In the genomic region with DNA sequence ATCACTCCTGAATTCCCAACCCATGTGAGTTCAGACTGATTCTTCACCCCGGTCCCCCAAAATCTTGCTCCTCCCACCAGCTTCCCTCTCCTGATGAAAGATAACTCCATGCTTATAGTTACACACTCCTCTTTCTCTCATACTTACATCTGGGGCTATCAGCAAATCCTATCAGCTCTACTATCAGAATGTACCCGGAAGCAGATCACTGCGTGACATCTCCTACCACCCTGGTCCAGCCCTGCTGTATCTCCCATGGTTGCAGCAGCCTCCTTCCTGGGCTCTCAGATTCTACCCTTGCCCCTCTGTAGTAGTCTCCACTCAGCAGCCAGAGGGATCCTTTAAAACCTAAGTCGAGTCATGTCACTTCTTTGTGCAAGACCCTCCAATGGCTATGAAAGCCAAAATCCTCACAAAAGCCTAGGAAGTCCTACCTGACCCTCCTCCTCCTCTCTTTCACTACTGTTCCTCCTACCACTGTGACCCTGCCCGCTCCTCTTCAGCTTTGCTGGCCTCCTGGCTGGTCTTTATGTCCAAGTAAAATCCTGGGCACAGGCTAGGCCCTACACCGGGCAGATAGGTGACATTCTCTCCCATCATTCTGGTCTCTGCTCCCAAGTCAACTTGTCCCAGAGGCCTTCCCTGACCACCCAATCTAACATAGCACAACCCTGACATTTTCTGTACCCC, we compare ENCODE assay signal across 10 cellular contexts. TPM values are rescaled to one million over a fixed set of nuclear protein-coding genes. Genes with fewer than 3 reads are reported as not detected.
DNase-seq lines count a peak whose midpoint lies in the region; ATAC-seq and TF ChIP-seq lines count a peak whose summit lies in the region.
"Had no signal": no experiment of that assay in that cellular context is flagged by ENCODE, and none has a peak within 500 bp of the region (broad histone marks: within the 10 kb centered on the region; RNA-seq: fewer than 3 reads in every experiment).

No MANE protein-coding gene starts in this region.

- H3K18ac ChIP-seq in H9 (ENCODE audit: insufficient read length, low read depth, low read length) = no peak overlapping the region

- no peak for DNase-seq in H9
- no peak for DNase-seq in activated CD8-positive, alpha-beta T cell treated with anti-CD3 and anti-CD28 coated beads for 36 hours
- peak; percentile 7 for DNase-seq in islet precursor cell
- DNase-seq in gastrocnemius medialis = no peak
- no peak for DNase-seq in COLO668 (lab: John Stamatoyannopoulos, UW; ENCODE audit: unreplicated experiment)
- no peak for DNase-seq in NCI-H446 treated with DMSO at 0.1 percent for 48 hours (lab: John Stamatoyannopoulos, UW)
- DNase-seq: H7; stimulated activated CD4-positive, alpha-beta T cell treated with anti-CD3 and anti-CD28 coated beads, Interleukin-2, amount 100 ng/mL, for 48 hours had no signal

- no peak overlapping the region for H2BK12ac ChIP-seq in H9 (ENCODE audit: insufficient read length, low read depth, low read length)

- ATAC-seq in activated CD8-positive, alpha-beta T cell treated with anti-CD3 and anti-CD28 coated beads for 36 hours = no peak
- ATAC-seq in gastrocnemius medialis (no peak), GM18873 (IDR thresholded peaks at IDR 0.05; ENCODE audit: low FRiP score, unreplicated experiment) (no peak), HG02588 (IDR thresholded peaks at IDR 0.05; ENCODE audit: unreplicated experiment) (no peak)

- no peak overlapping the region for H2BK20ac ChIP-seq in H9 (ENCODE audit: low read depth, low read length, poor library complexity, severe bottlenecking)

- no peaks in the 10 kb centered on the region for H4K20me1 ChIP-seq in H9 (ENCODE audit: control insufficient read depth, insufficient read depth, insufficient read length)

- H3K9me3 ChIP-seq in H9 (ENCODE audit: control insufficient read depth, low read depth, low read length) (no peaks in the 10 kb centered on the region), gastrocnemius medialis (no peaks in the 10 kb centered on the region)

- H4K5ac ChIP-seq in H9 (ENCODE audit: insufficient read length, low read depth, low read length) = no peak overlapping the region

- H3K79me2 ChIP-seq in H9 (ENCODE audit: insufficient read depth, low read length) = no peaks in the 10 kb centered on the region

- no peak overlapping the region for H3K9ac ChIP-seq in H9 (ENCODE audit: extremely low read depth, insufficient read length, low read length)

- H3K14ac ChIP-seq in H9 (ENCODE audit: insufficient read depth, low read length) = no peak overlapping the region

- no peak overlapping the region for H3K56ac ChIP-seq in H9 (ENCODE audit: insufficient read length, low read depth, low read length)

- H3K27me3 ChIP-seq in H9 (ENCODE audit: insufficient read depth, low read length) (no peaks in the 10 kb centered on the region; the same call in none of the 2 replicates), gastrocnemius medialis (no peaks in the 10 kb centered on the region)

- WGBS in H9 (ENCODE audit: extremely low coverage, insufficient read length, low lambda C conversion rate) = no CpG with 5 or more reads among the region's 6 CpGs

- H3K27ac ChIP-seq in H9 (ENCODE audit: insufficient read length, low read depth, low read length) = no peak overlapping the region
- H3K27ac ChIP-seq in gastrocnemius medialis = peak overlapping the region; percentile 83 to 100 (median 84)

- peaks cover 6 to 10% of the 10 kb centered on the region in 2 experiments for H3K9me3 Mint-ChIP-seq in H9
- H3K9me3 Mint-ChIP-seq in activated CD8-positive, alpha-beta T cell treated with anti-CD3 and anti-CD28 coated beads for 36 hours = peaks cover 2% of the 10 kb centered on the region

- TF ChIP-seq POLR2A in gastrocnemius medialis (IDR thresholded peaks at IDR 0.05) = no peak

- H3K27ac Mint-ChIP-seq in H9 = peak overlapping the region; percentile 1 to 38 (median 14); a peak in 3 of 7 replicates
- peak overlapping the region; percentile 11 for H3K27ac Mint-ChIP-seq in activated CD8-positive, alpha-beta T cell treated with anti-CD3 and anti-CD28 coated beads for 36 hours

- no peak overlapping the region for H3K4ac ChIP-seq in H9 (ENCODE audit: low read depth, low read length)

- 0 out of 5 replicates have a peak overlapping the region, but pooled peaks of 1 of the 2 experiments have one; percentile 2 for H3K4me3 Mint-ChIP-seq in H9
- no peak overlapping the region for H3K4me3 Mint-ChIP-seq in activated CD8-positive, alpha-beta T cell treated with anti-CD3 and anti-CD28 coated beads for 36 hours

- H2AK5ac ChIP-seq in H9 (ENCODE audit: insufficient read length, low read length) = no peak overlapping the region

- no peak overlapping the region for H4K91ac ChIP-seq in H9 (ENCODE audit: insufficient read length, low read depth, low read length)

- peaks cover 10% of the 10 kb centered on the region; the same call in 1 of the 2 replicates for H3K4me1 ChIP-seq in H9 (ENCODE audit: insufficient read depth, low read length)
- H3K4me1 ChIP-seq in gastrocnemius medialis = peaks cover 22 to 23% of the 10 kb centered on the region in 2 donors

- CTCF ChIA-PET in activated CD8-positive, alpha-beta T cell treated with anti-CD3 and anti-CD28 coated beads for 36 hours (lab: Charles Lee) = interaction anchor here (0.8 to 4.7 kb wide), 6 partner anchors 9 to 116 kb away, joined by 3 to 36 read pairs (median 8); no protein-coding TSS in a partner anchor

- H3K27me3 Mint-ChIP-seq in H9 (ENCODE audit: low read depth) = peaks cover 28% of the 10 kb centered on the region
- no peaks in the 10 kb centered on the region for H3K27me3 Mint-ChIP-seq in activated CD8-positive, alpha-beta T cell treated with anti-CD3 and anti-CD28 coated beads for 36 hours

- H3K4me3 ChIP-seq in gastrocnemius medialis = no peak overlapping the region

- no peak overlapping the region for H3T11ph ChIP-seq in H9 (ENCODE audit: low read length)

- no peak overlapping the region for H2BK120ac ChIP-seq in H9 (ENCODE audit: low read depth, low read length, poor library complexity, severe bottlenecking)

- H4K8ac ChIP-seq in H9 (replicated peaks; ENCODE audit: insufficient read length, low read depth, low read length) = no peak overlapping the region

- H3K79me1 ChIP-seq in H9 (ENCODE audit: insufficient read depth, low read depth, low read length, poor library complexity, severe bottlenecking) = no peaks in the 10 kb centered on the region

- H3K4me1 Mint-ChIP-seq in H9 = peaks cover 30 to 34% of the 10 kb centered on the region in 2 experiments
- peaks cover 50% of the 10 kb centered on the region for H3K4me1 Mint-ChIP-seq in activated CD8-positive, alpha-beta T cell treated with anti-CD3 and anti-CD28 coated beads for 36 hours (ENCODE audit: low read depth)

- intact Hi-C loops in activated CD8-positive, alpha-beta T cell treated with anti-CD3 and anti-CD28 coated beads for 36 hours (cut with micrococcal nuclease) = no loop called here
- intact Hi-C loops in gastrocnemius medialis (cut with DNase I; ENCODE audit: low total_unique reads) = loop anchor here (1.0 kb wide), 1 partner anchor 8 kb away; no protein-coding TSS in a partner anchor

- H2BK15ac ChIP-seq in H9 (ENCODE audit: low read depth, low read length) = no peak overlapping the region

- POLR2A ChIA-PET in activated CD8-positive, alpha-beta T cell treated with anti-CD3 and anti-CD28 coated beads for 36 hours (lab: Charles Lee) = interaction anchor here (0.9 to 2.4 kb wide), 4 partner anchors 10 to 232 kb away, joined by 3 to 8 read pairs (median 4); no protein-coding TSS in a partner anchor

- H2AFZ ChIP-seq in H9 (ENCODE audit: low read length) = no peak overlapping the region

- peaks cover 7% of the 10 kb centered on the region for H3K23me2 ChIP-seq in H9 (ENCODE audit: insufficient read length, low read depth, low read length, poor library complexity, severe bottlenecking)

- no peak overlapping the region for H3K23ac ChIP-seq in H9 (ENCODE audit: insufficient read length, low read depth, low read length)

- TF ChIP-seq CTCF in H9 (conservative IDR thresholded peaks at IDR 0.05) (no peak), gastrocnemius medialis (IDR thresholded peaks at IDR 0.05 in 4 of 5, conservative IDR thresholded peaks at IDR 0.05 in 1 of 5) (no peak)
- TF ChIP-seq CTCF in activated CD8-positive, alpha-beta T cell treated with anti-CD3 and anti-CD28 coated beads for 36 hours (IDR thresholded peaks at IDR 0.05) = no peak

- in situ Hi-C loops in gastrocnemius medialis (cut with MboI; ENCODE audit: low sequenced_read_pairs in 4 of 4) = loop anchor here in 1 of 4 donors (25.0 kb wide), 1 partner anchor 1286 kb away; a partner anchor contains a TSS

- H2BK5ac ChIP-seq in H9 (ENCODE audit: insufficient read length, low read length) = no peak overlapping the region

- H3K36me3 ChIP-seq in gastrocnemius medialis = no peaks in the 10 kb centered on the region

- no peaks in the 10 kb centered on the region for H3K36me3 Mint-ChIP-seq in H9 (ENCODE audit: insufficient read depth in 1 of 3, low read depth in 3 of 3)
- no peaks in the 10 kb centered on the region for H3K36me3 Mint-ChIP-seq in activated CD8-positive, alpha-beta T cell treated with anti-CD3 and anti-CD28 coated beads for 36 hours (ENCODE audit: low read depth)

- H3K4me2 ChIP-seq in H9 (ENCODE audit: insufficient read depth, insufficient read length, low read length) = no peak overlapping the region

RNA-seq across cellular contexts. Expression of a gene that starts 16.2 kb away (rescaled TPM):
- total RNA-seq in H9 (2021) (not detected in 2 replicates), gastrocnemius medialis (100 to 1,000 TPM in 2 of 4 donors, 10 to 100 TPM in 2; 52.4 to 329 (median 128) TPM)
- total RNA-seq in activated CD8-positive, alpha-beta T cell treated with anti-CD3 and anti-CD28 coated beads for 36 hours = 1 to 10 TPM; 2.5 TPM
- total RNA-seq: H7 had no signal

RNA-seq across cellular contexts. Expression of a gene that starts 22.8 kb away (rescaled TPM):
- 8.2 and 8.5 TPM in 2 replicates for total RNA-seq in H9 (2021)
- 10 to 100 TPM; 88.0 to 88.3 TPM for total RNA-seq in activated CD8-positive, alpha-beta T cell treated with anti-CD3 and anti-CD28 coated beads for 36 hours
- total RNA-seq in gastrocnemius medialis = 10 to 100 TPM; 27.5 to 66.8 (median 42.3) TPM

Comparison
In these comparisons a context has a peak if more than half of its experiments do, and no peak if none do; other contexts are left out.
1. RNA of a gene that starts 16.2 kb away (total RNA-seq): 52.4 to 329 TPM in gastrocnemius medialis; 2.5 TPM in activated CD8-positive, alpha-beta T cell treated with anti-CD3 and anti-CD28 coated beads for 36 hours and not detected in H9; every median in the first group is over 10 times any median in the second.